20 cellular contexts compared by ENCODE assay signal in the genomic region with DNA sequence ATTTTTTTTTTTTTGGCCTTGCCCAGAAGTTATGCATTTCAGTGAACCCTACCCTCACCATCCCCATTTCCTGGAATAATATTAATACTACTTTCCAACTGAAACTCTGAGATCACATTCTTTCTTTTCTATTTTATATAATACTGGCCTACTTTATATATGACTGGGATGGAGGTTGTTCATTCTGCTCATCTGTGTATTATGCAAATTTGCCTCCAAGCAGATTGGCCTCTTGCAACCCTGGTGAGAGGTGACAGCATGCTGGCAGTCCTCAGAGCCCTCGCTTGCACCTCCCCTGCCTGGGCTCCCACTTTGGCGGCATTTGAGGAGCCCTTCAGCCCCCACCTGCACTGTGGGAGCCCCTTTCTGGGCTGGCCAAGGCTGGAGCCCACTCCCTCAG. TPM values are rescaled to one million over a fixed set of nuclear protein-coding genes. Genes with fewer than 3 reads are reported as not detected.
A peak's percentile ranks its signal among the peaks of the same experiment; 100 is the strongest.
DNase-seq lines count a peak whose midpoint lies in the region; ATAC-seq and TF ChIP-seq lines count a peak whose summit lies in the region.
"Had no signal": no experiment of that assay in that cellular context is flagged by ENCODE, and none has a peak within 500 bp of the region (broad histone marks: within the 10 kb centered on the region; RNA-seq: fewer than 3 reads in every experiment).

No MANE protein-coding gene starts in this region.

- 54 to 72% methylated on average over 2 of the region's 2 CpGs for WGBS in testis, 2 donors
- WGBS in aorta, 2 donors = 80 to 84% methylated on average over 2 of the region's 2 CpGs

- H3K4me3 ChIP-seq in Karpas-422 (ENCODE audit: low read length) (no peak overlapping the region), testis (peak overlapping the region; percentile 12 to 39), aorta (ENCODE audit: low read length in 2 of 2) (no peak overlapping the region)
- H3K4me3 ChIP-seq: BLaER1, HAP-1 had no signal

- H3K4me3 Mint-ChIP-seq in activated CD4-positive, alpha-beta T cell treated with anti-CD3 and anti-CD28 coated beads for 36 hours = no peak overlapping the region
- no peak overlapping the region for H3K4me3 Mint-ChIP-seq in activated T-helper 17 cell treated with anti-CD3 and anti-CD28 coated beads, Interleukin-2, amount 50 U/mL, for 72 hours
- H3K4me3 Mint-ChIP-seq: B cell; CD4-positive, CD25-positive, alpha-beta regulatory T cell; CD8-positive, alpha-beta T cell; HFFc6 had no signal

- H3K9me2 ChIP-seq in Karpas-422 (replicated peaks; ENCODE audit: insufficient read depth, low read length) = no peaks in the 10 kb centered on the region

- no peak for TF ChIP-seq POLR2A in testis (IDR thresholded peaks at IDR 0.05)

- CTCF ChIA-PET in activated CD4-positive, alpha-beta T cell treated with anti-CD3 and anti-CD28 coated beads for 36 hours (lab: Charles Lee) = no interaction called here

- no peaks in the 10 kb centered on the region for H3K79me2 ChIP-seq in Karpas-422 (ENCODE audit: low read length)

- peaks cover 9% of the 10 kb centered on the region for H3K9me3 Mint-ChIP-seq in activated CD4-positive, alpha-beta T cell treated with anti-CD3 and anti-CD28 coated beads for 36 hours (ENCODE audit: low read depth)
- H3K9me3 Mint-ChIP-seq in activated T-helper 17 cell treated with anti-CD3 and anti-CD28 coated beads, Interleukin-2, amount 50 U/mL, for 72 hours = no peaks in the 10 kb centered on the region

- no peak overlapping the region for H3K27ac Mint-ChIP-seq in activated CD4-positive, alpha-beta T cell treated with anti-CD3 and anti-CD28 coated beads for 36 hours
- H3K27ac Mint-ChIP-seq in activated T-helper 17 cell treated with anti-CD3 and anti-CD28 coated beads, Interleukin-2, amount 50 U/mL, for 72 hours = no peak overlapping the region
- H3K27ac Mint-ChIP-seq: B cell; CD4-positive, CD25-positive, alpha-beta regulatory T cell; CD8-positive, alpha-beta T cell; HFFc6 had no signal

- H3K4me1 Mint-ChIP-seq in activated CD4-positive, alpha-beta T cell treated with anti-CD3 and anti-CD28 coated beads for 36 hours = no peaks in the 10 kb centered on the region
- no peaks in the 10 kb centered on the region for H3K4me1 Mint-ChIP-seq in activated T-helper 17 cell treated with anti-CD3 and anti-CD28 coated beads, Interleukin-2, amount 50 U/mL, for 72 hours
- H3K4me1 Mint-ChIP-seq: B cell had no signal

- H2AFZ ChIP-seq in Karpas-422 (ENCODE audit: low read length) = no peak overlapping the region

- H3K9me3 ChIP-seq in Karpas-422 (ENCODE audit: low read length) (no peaks in the 10 kb centered on the region), testis (no peaks in the 10 kb centered on the region), aorta (ENCODE audit: control insufficient read depth, low read length) (peaks cover 2% of the 10 kb centered on the region)
- H3K9me3 ChIP-seq: Caco-2, HAP-1 had no signal

- peak; percentile 81 for ATAC-seq in activated CD4-positive, alpha-beta T cell treated with anti-CD3 and anti-CD28 coated beads for 36 hours
- ATAC-seq in activated T-helper 17 cell treated with anti-CD3 and anti-CD28 coated beads, Interleukin-2, amount 50 U/mL, for 72 hours (replicated peaks) = peak; percentile 32
- no peak for ATAC-seq in aorta (ENCODE audit: low FRiP score)
- ATAC-seq: CD8-positive, alpha-beta T cell had no signal

- no peaks in the 10 kb centered on the region for H3K27me3 ChIP-seq in Karpas-422 (ENCODE audit: low read length)
- H3K27me3 ChIP-seq in testis = no peaks in the 10 kb centered on the region
- H3K27me3 ChIP-seq in aorta (ENCODE audit: control insufficient read depth in 1 of 2, insufficient read depth in 2 of 2, low read length in 1 of 2) = no peaks in the 10 kb centered on the region

- DNase-seq in activated CD4-positive, alpha-beta T cell treated with anti-CD3 and anti-CD28 coated beads for 36 hours = no peak
- DNase-seq in activated CD4-positive, alpha-beta T cell treated with anti-CD3 and anti-CD28 coated beads, Interleukin-2, amount 50 U/mL, for 4 hours = no peak
- peak; percentile 36 for DNase-seq in Karpas-422
- no peak for DNase-seq in testis
- DNase-seq in AG20443 (ENCODE audit: low spot score) = no peak
- DNase-seq in aorta = no peak
- DNase-seq: Caco-2; CD8-positive, alpha-beta T cell; DMS153; DND-41; GOT3; HFFc6 had no signal

- intact Hi-C loops in activated CD4-positive, alpha-beta T cell treated with anti-CD3 and anti-CD28 coated beads for 36 hours (cut with DNase I, micrococcal nuclease) = loop anchor here in 1 of 2 experiments (10.0 kb wide), 1 partner anchor 94 kb away; no protein-coding TSS in a partner anchor
- intact Hi-C loops in testis (cut with DNase I; ENCODE audit: low total_unique reads) (no loop called here), aorta (cut with DNase I) (no loop called here)

- no peak overlapping the region for H3K9ac ChIP-seq in Karpas-422 (ENCODE audit: low read length)
- H3K9ac ChIP-seq: BLaER1 had no signal

- H3K36me3 ChIP-seq in Karpas-422 (ENCODE audit: insufficient read depth, low read length) (no peaks in the 10 kb centered on the region), testis (ENCODE audit: low read depth, missing control alignments) (no peaks in the 10 kb centered on the region), aorta (ENCODE audit: control insufficient read depth in 1 of 2, insufficient read depth in 2 of 2, low read length in 1 of 2) (no peaks in the 10 kb centered on the region)
- H3K36me3 ChIP-seq: BLaER1, HAP-1 had no signal

- H3K27ac ChIP-seq in Karpas-422 (ENCODE audit: low read length) = no peak overlapping the region
- no peak overlapping the region for H3K27ac ChIP-seq in testis
- no peak overlapping the region for H3K27ac ChIP-seq in aorta (ENCODE audit: low read depth in 1 of 2, low read length in 2 of 2)
- H3K27ac ChIP-seq: BLaER1, C4-2B had no signal

- POLR2A ChIA-PET in activated CD4-positive, alpha-beta T cell treated with anti-CD3 and anti-CD28 coated beads for 36 hours (lab: Charles Lee) = no interaction called here

- H3K4me2 ChIP-seq in Karpas-422 (ENCODE audit: low read depth, low read length, poor library complexity, severe bottlenecking) = no peak overlapping the region
- H3K4me2 ChIP-seq: BLaER1 had no signal

- H3K4me1 ChIP-seq in Karpas-422 (ENCODE audit: low read length) = no peaks in the 10 kb centered on the region
- H3K4me1 ChIP-seq in testis = no peaks in the 10 kb centered on the region
- H3K4me1 ChIP-seq in aorta (ENCODE audit: control insufficient read depth in 1 of 2, insufficient read depth in 2 of 2, low read length in 2 of 2) = no peaks in the 10 kb centered on the region
- H3K4me1 ChIP-seq: BLaER1, Caco-2, HAP-1 had no signal

- no peak for TF ChIP-seq CTCF in testis (IDR thresholded peaks at IDR 0.05)

- peaks cover 2% of the 10 kb centered on the region for H3K36me3 Mint-ChIP-seq in activated CD4-positive, alpha-beta T cell treated with anti-CD3 and anti-CD28 coated beads for 36 hours (ENCODE audit: low read depth)
- peaks cover 6% of the 10 kb centered on the region for H3K36me3 Mint-ChIP-seq in activated T-helper 17 cell treated with anti-CD3 and anti-CD28 coated beads, Interleukin-2, amount 50 U/mL, for 72 hours (ENCODE audit: low read depth)
- H3K36me3 Mint-ChIP-seq: CD4-positive, CD25-positive, alpha-beta regulatory T cell; CD8-positive, alpha-beta T cell had no signal

- H4K20me1 ChIP-seq in Karpas-422 (ENCODE audit: insufficient read depth, low read depth, low read length) = no peaks in the 10 kb centered on the region
- H4K20me1 ChIP-seq: BLaER1 had no signal

- H3K27me3 Mint-ChIP-seq in activated CD4-positive, alpha-beta T cell treated with anti-CD3 and anti-CD28 coated beads for 36 hours = peaks cover 35% of the 10 kb centered on the region
- H3K27me3 Mint-ChIP-seq in activated T-helper 17 cell treated with anti-CD3 and anti-CD28 coated beads, Interleukin-2, amount 50 U/mL, for 72 hours = peaks cover 33% of the 10 kb centered on the region

RNA-seq across cellular contexts. Expression of a gene that starts 35.4 kb away (rescaled TPM):
- 1 to 10 TPM in 1 of 2 experiments, under 1 TPM in 1; 0.86 to 1.6 TPM for total RNA-seq in activated CD4-positive, alpha-beta T cell treated with anti-CD3 and anti-CD28 coated beads for 36 hours
- total RNA-seq in Karpas-422 (2014; rRNA removed; shearing (Covaris generic); ENCODE audit: low replicate concordance) = 88.7 and 254 TPM in 2 replicates
- 1 to 10 TPM; 4.7 to 6.4 TPM for total RNA-seq in activated T-helper 17 cell treated with anti-CD3 and anti-CD28 coated beads, Interleukin-2, amount 50 U/mL, for 72 hours
- 10 to 100 TPM; 20.4 to 67.5 TPM for total RNA-seq in testis
- polyA plus RNA-seq in testis (ENCODE audit: insufficient read depth, low read depth, low replicate concordance) = 12.9 TPM
- total RNA-seq in aorta = 1 to 10 TPM; 2.3 to 3.8 TPM
- polyA plus RNA-seq in aorta = 1 to 10 TPM; 6.8 to 9.4 TPM
- total RNA-seq: A172, A673 had no signal

RNA-seq across cellular contexts. Expression of a gene that starts 35.8 kb away (rescaled TPM):
- under 1 TPM; 0.21 to 0.23 TPM for total RNA-seq in activated CD4-positive, alpha-beta T cell treated with anti-CD3 and anti-CD28 coated beads for 36 hours
- 14.5 and 35.3 TPM in 2 replicates for total RNA-seq in Karpas-422 (2014; rRNA removed; shearing (Covaris generic); ENCODE audit: low replicate concordance)
- total RNA-seq in activated T-helper 17 cell treated with anti-CD3 and anti-CD28 coated beads, Interleukin-2, amount 50 U/mL, for 72 hours = under 1 TPM; 0.64 to 0.93 TPM
- total RNA-seq in testis (1 to 10 TPM; 3.0 to 3.5 TPM), aorta (1 to 10 TPM in 1 of 2 donors, under 1 TPM in 1; 0.58 to 1.2 TPM)
- polyA plus RNA-seq in testis (ENCODE audit: insufficient read depth, low read depth, low replicate concordance) (2.2 TPM), aorta (1 to 10 TPM in 1 of 2 donors, under 1 TPM in 1; 0.97 to 8.0 TPM)
- total RNA-seq: A172, A673 had no signal

RNA-seq across cellular contexts. Expression of a gene that starts 50.3 kb away (rescaled TPM):
- not detected for total RNA-seq in activated CD4-positive, alpha-beta T cell treated with anti-CD3 and anti-CD28 coated beads for 36 hours
- total RNA-seq in Karpas-422 (2014; rRNA removed; shearing (Covaris generic); ENCODE audit: low replicate concordance) = 2.0 and 4.3 TPM in 2 replicates
- under 1 TPM; 0.19 to 0.76 TPM for total RNA-seq in activated T-helper 17 cell treated with anti-CD3 and anti-CD28 coated beads, Interleukin-2, amount 50 U/mL, for 72 hours
- total RNA-seq in testis = 10 to 100 TPM; 17.3 to 28.7 TPM
- 11.8 TPM for polyA plus RNA-seq in testis (ENCODE audit: insufficient read depth, low read depth, low replicate concordance)
- total RNA-seq in aorta = 1 to 10 TPM; 4.5 to 4.8 TPM
- 10 to 100 TPM in 1 of 2 donors, 1 to 10 TPM in 1; 5.3 to 12.9 TPM for polyA plus RNA-seq in aorta
- total RNA-seq: A172; A673; CD8-positive, alpha-beta T cell had no signal

Comparison
In these comparisons a context has a peak if more than half of its experiments do, and no peak if none do; other contexts are left out.
1. H3K4me3 ChIP-seq: peak in testis (2 of 2); none in Karpas-422 (single experiment) and aorta (0 of 2).